Comparison of ENCODE assay signal across 30 cellular contexts in the genomic region with DNA sequence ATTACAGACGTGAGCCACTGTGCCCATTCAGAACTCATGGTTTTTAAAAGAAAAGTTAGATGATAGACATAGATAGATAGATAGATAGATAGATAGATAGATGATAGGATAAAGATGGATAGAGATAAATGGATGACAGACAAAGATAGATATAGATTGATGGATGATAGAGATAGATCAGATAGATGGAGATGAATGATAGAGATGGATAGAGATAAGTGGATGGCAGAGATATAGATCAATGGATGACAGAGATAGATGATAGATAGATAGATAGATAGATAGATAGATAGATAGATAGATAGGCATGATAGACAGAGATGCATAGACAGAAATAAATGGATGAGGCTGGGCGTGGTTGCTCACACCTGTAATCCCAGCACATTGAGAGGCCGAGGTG.
"Had no signal": no experiment of that assay in that cellular context is flagged by ENCODE, and none has a peak within 500 bp of the region (broad histone marks: within the 10 kb centered on the region; RNA-seq: fewer than 3 reads in every experiment).

No MANE protein-coding gene starts in this region.

- H3K4me3 ChIP-seq: psoas muscle, right lobe of liver, sigmoid colon, stomach, thoracic aorta, thyroid gland, tibial nerve, upper lobe of left lung, vagina had no signal

- H2AFZ ChIP-seq: parathyroid adenoma had no signal

- H3K9ac ChIP-seq: parathyroid adenoma had no signal

- H3K36me3 ChIP-seq: neutrophil, right lobe of liver, sigmoid colon, stomach, thoracic aorta, thyroid gland, tibial nerve, upper lobe of left lung, vagina had no signal

- FAIRE-seq: small intestine, urothelium cell line had no signal

- H3K27me3 Mint-ChIP-seq: progenitor cell of endocrine pancreas; stimulated activated naive CD8-positive, alpha-beta T cell treated with anti-CD3 and anti-CD28 coated beads, Interleukin-15, Interleukin-2, amounts not matched to agents 100 ng/mL and 50 ng/mL, for 24 hours had no signal

- H3K27me3 ChIP-seq: right lobe of liver, sigmoid colon, stomach, thyroid gland, tibial nerve, upper lobe of left lung, vagina had no signal

- DNase-seq: naive thymus-derived CD8-positive, alpha-beta T cell; nephron progenitor cell; nucleus accumbens; posterior cingulate gyrus; psoas muscle; right cardiac atrium; right lobe of liver; sigmoid colon; small intestine; stimulated activated CD4-positive, alpha-beta T cell treated with anti-CD3 and anti-CD28 coated beads, Interleukin-15, amount 100 ng/mL, for 24 hours; stimulated activated CD4-positive, alpha-beta T cell treated with anti-CD3 and anti-CD28 coated beads, Interleukin-2, amount 100 ng/mL, for 24 hours; stimulated activated CD4-positive, alpha-beta T cell treated with anti-CD3 and anti-CD28 coated beads, Interleukin-2, amount 100 ng/mL, for 48 hours; stimulated activated CD4-positive, alpha-beta T cell treated with anti-CD3 and anti-CD28 coated beads, Interleukin-4, amount 100 ng/mL, for 24 hours; stimulated activated naive B cell treated with anti-CD40 and anti-IgM and Interleukin-4, amounts not matched to agents 10 μg/mL and 1 μg/mL and 100 μg/mL, for 72 hours; stimulated activated naive CD4-positive, alpha-beta T cell treated with Interleukin-2 at 50 U/mL for 16 hours; stomach; thyroid gland; trophoblast cell; upper lobe of left lung had no signal

- H3K27ac Mint-ChIP-seq: naive thymus-derived CD8-positive, alpha-beta T cell; natural killer cell treated with Interleukin-12 subunit alpha and Interleukin-12 subunit beta and Interleukin-15 and Interleukin-18, amount 100 ng/mL, for 72 hours; nephron progenitor cell; progenitor cell of endocrine pancreas; stimulated activated effector memory CD8-positive, alpha-beta T cell treated with anti-CD3 and anti-CD28 coated beads, Interleukin-12 subunit alpha, Interleukin-12 subunit beta, amount 100 ng/mL, for 72 hours; stimulated activated naive B cell treated with anti-CD40 and anti-IgM and Interleukin-4, amounts not matched to agents 10 μg/mL and 1 μg/mL and 100 μg/mL, for 72 hours; stimulated activated naive CD8-positive, alpha-beta T cell treated with anti-CD3 and anti-CD28 coated beads, Interleukin-15, Interleukin-2, amounts not matched to agents 100 ng/mL and 50 ng/mL, for 24 hours had no signal

- ATAC-seq: naive thymus-derived CD8-positive, alpha-beta T cell; natural killer cell treated with Interleukin-12 subunit alpha and Interleukin-12 subunit beta and Interleukin-15 and Interleukin-18, amount 100 ng/mL, for 72 hours; psoas muscle; right cardiac atrium; right lobe of liver; stimulated activated effector memory CD8-positive, alpha-beta T cell treated with anti-CD3 and anti-CD28 coated beads, Interleukin-12 subunit alpha, Interleukin-12 subunit beta, amount 100 ng/mL, for 72 hours; stimulated activated naive B cell treated with anti-CD40 and anti-IgM and Interleukin-4, amounts not matched to agents 10 μg/mL and 1 μg/mL and 100 μg/mL, for 72 hours had no signal

- H3K79me2 ChIP-seq: parathyroid adenoma had no signal

- H3K9me3 ChIP-seq: neutrophil, psoas muscle, right lobe of liver, sigmoid colon, stomach, thoracic aorta, thyroid gland, tibial nerve, upper lobe of left lung, vagina had no signal

- H3K27ac ChIP-seq: neutrophil, parathyroid adenoma, psoas muscle, right lobe of liver, sigmoid colon, stomach, thoracic aorta, thyroid gland, upper lobe of left lung, vagina had no signal

- H3K36me3 Mint-ChIP-seq: naive thymus-derived CD8-positive, alpha-beta T cell; natural killer cell treated with Interleukin-12 subunit alpha and Interleukin-12 subunit beta and Interleukin-15 and Interleukin-18, amount 100 ng/mL, for 72 hours; stimulated activated effector memory CD8-positive, alpha-beta T cell treated with anti-CD3 and anti-CD28 coated beads, Interleukin-12 subunit alpha, Interleukin-12 subunit beta, amount 100 ng/mL, for 72 hours; stimulated activated naive B cell treated with anti-CD40 and anti-IgM and Interleukin-4, amounts not matched to agents 10 μg/mL and 1 μg/mL and 100 μg/mL, for 72 hours had no signal

- H3K4me3 Mint-ChIP-seq: naive thymus-derived CD8-positive, alpha-beta T cell; natural killer cell treated with Interleukin-12 subunit alpha and Interleukin-12 subunit beta and Interleukin-15 and Interleukin-18, amount 100 ng/mL, for 72 hours; nephron progenitor cell; neural crest cell; stimulated activated effector memory CD8-positive, alpha-beta T cell treated with anti-CD3 and anti-CD28 coated beads, Interleukin-12 subunit alpha, Interleukin-12 subunit beta, amount 100 ng/mL, for 72 hours; stimulated activated naive B cell treated with anti-CD40 and anti-IgM and Interleukin-4, amounts not matched to agents 10 μg/mL and 1 μg/mL and 100 μg/mL, for 72 hours; stimulated activated naive CD8-positive, alpha-beta T cell treated with anti-CD3 and anti-CD28 coated beads, Interleukin-15, Interleukin-2, amounts not matched to agents 100 ng/mL and 50 ng/mL, for 24 hours had no signal

- H3K4me1 Mint-ChIP-seq: naive thymus-derived CD8-positive, alpha-beta T cell; neural crest cell; stimulated activated effector memory CD8-positive, alpha-beta T cell treated with anti-CD3 and anti-CD28 coated beads, Interleukin-12 subunit alpha, Interleukin-12 subunit beta, amount 100 ng/mL, for 72 hours; stimulated activated naive B cell treated with anti-CD40 and anti-IgM and Interleukin-4, amounts not matched to agents 10 μg/mL and 1 μg/mL and 100 μg/mL, for 72 hours had no signal

- H3K4me1 ChIP-seq: parathyroid adenoma, psoas muscle, sigmoid colon, thyroid gland, tibial nerve, upper lobe of left lung, vagina had no signal

- H3K9me3 Mint-ChIP-seq: natural killer cell treated with Interleukin-12 subunit alpha and Interleukin-12 subunit beta and Interleukin-15 and Interleukin-18, amount 100 ng/mL, for 72 hours; stimulated activated effector memory CD8-positive, alpha-beta T cell treated with anti-CD3 and anti-CD28 coated beads, Interleukin-12 subunit alpha, Interleukin-12 subunit beta, amount 100 ng/mL, for 72 hours; stimulated activated naive CD8-positive, alpha-beta T cell treated with anti-CD3 and anti-CD28 coated beads, Interleukin-15, Interleukin-2, amounts not matched to agents 100 ng/mL and 50 ng/mL, for 24 hours had no signal
